Comparison of ENCODE assay signal across 18 cellular contexts in the genomic region with DNA sequence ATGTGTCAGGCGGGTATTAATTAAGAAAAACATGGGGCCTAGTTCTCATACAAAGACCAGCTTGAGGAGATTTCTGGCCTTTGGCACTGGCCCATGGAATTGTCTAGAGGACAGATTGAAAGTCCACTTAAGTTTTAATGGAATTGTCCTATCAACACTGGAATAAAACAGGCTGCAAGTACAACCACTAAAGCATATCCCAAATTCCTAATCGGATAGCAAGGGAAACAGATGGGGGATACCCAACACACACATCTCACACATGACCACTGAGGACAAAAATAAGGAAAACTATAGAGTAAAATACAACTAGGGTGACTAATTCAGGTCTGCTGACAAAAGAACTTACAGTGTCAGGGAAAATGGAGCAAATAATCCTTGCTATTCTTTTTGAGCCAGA.
A peak's percentile ranks its signal among the peaks of the same experiment; 100 is the strongest.
DNase-seq lines count a peak whose midpoint lies in the region; ATAC-seq, FAIRE-seq and TF ChIP-seq lines count a peak whose summit lies in the region.
"Had no signal": no experiment of that assay in that cellular context is flagged by ENCODE, and none has a peak within 500 bp of the region (broad histone marks: within the 10 kb centered on the region; RNA-seq: fewer than 3 reads in every experiment).

No MANE protein-coding gene starts in this region.

- H3K36me3 Mint-ChIP-seq in activated CD4-positive, alpha-beta T cell treated with anti-CD3 and anti-CD28 coated beads, Interleukin-2, amount 10 ng/mL, durations not matched to agents 7 days and 5 days (ENCODE audit: low read depth): no peaks in the 10 kb centered on the region

- H3K4me1 ChIP-seq in heart right ventricle: peaks cover 0 to 81% (median 63%) of the 10 kb centered on the region in 9 donors
- peaks cover 40% of the 10 kb centered on the region for H3K4me1 ChIP-seq in endothelial cell of umbilical vein (ENCODE audit: control insufficient read depth, extremely low read depth, insufficient read depth, low read length)
- H3K4me1 ChIP-seq in trophoblast cell (ENCODE audit: control insufficient read depth in 1 of 2, insufficient read depth in 2 of 2, low read length in 2 of 2): peaks cover 0 to 5% of the 10 kb centered on the region in 2 experiments
- peaks cover 34% of the 10 kb centered on the region for H3K4me1 ChIP-seq in vagina

- H3K27me3 Mint-ChIP-seq in activated CD4-positive, alpha-beta T cell treated with anti-CD3 and anti-CD28 coated beads, Interleukin-2, amount 10 ng/mL, durations not matched to agents 7 days and 5 days: peaks cover 3% of the 10 kb centered on the region

- no peaks in the 10 kb centered on the region for H3K4me1 Mint-ChIP-seq in activated CD4-positive, alpha-beta T cell treated with anti-CD3 and anti-CD28 coated beads, Interleukin-2, amount 10 ng/mL, durations not matched to agents 7 days and 5 days

- H3K79me2 ChIP-seq in endothelial cell of umbilical vein (ENCODE audit: control insufficient read depth, insufficient read depth, low read length): no peaks in the 10 kb centered on the region
- H3K79me2 ChIP-seq in trophoblast cell (ENCODE audit: control insufficient read depth, insufficient read depth, low read length, poor library complexity): peaks cover 2% of the 10 kb centered on the region

- H3K4me2 ChIP-seq in endothelial cell of umbilical vein (ENCODE audit: insufficient read depth, low read length) (no peak overlapping the region), trophoblast cell (ENCODE audit: low read length) (no peak overlapping the region)

- H2AFZ ChIP-seq in endothelial cell of umbilical vein (ENCODE audit: low read depth, low read length) (no peak overlapping the region), trophoblast cell (ENCODE audit: insufficient read depth, low read length, poor library complexity) (no peak overlapping the region)

- intact Hi-C loops in heart right ventricle (cut with DNase I) (loop anchor here in 4 of 10 donors (5.0 kb wide), 1 partner anchor 167 kb away; a partner anchor contains a TSS), left cardiac atrium (cut with DNase I) (no loop called here), endothelial cell of umbilical vein (cut with micrococcal nuclease) (no loop called here), vagina (cut with DNase I) (no loop called here)

- H3K9me3 Mint-ChIP-seq in activated CD4-positive, alpha-beta T cell treated with anti-CD3 and anti-CD28 coated beads, Interleukin-2, amount 10 ng/mL, durations not matched to agents 7 days and 5 days: no peaks in the 10 kb centered on the region

- H3K14ac ChIP-seq in trophoblast cell (ENCODE audit: low read length): no peak overlapping the region

- no peak overlapping the region for H3K23ac ChIP-seq in trophoblast cell (ENCODE audit: low read length)

- BruUV-seq in endothelial cell of umbilical vein (replicated peaks; lab: Mats Ljungman, UMichigan): no TSS peak

- POLR2A ChIA-PET in endothelial cell of umbilical vein (lab: Charles Lee): no interaction called here
- POLR2A ChIA-PET in activated CD4-positive, alpha-beta T cell treated with anti-CD3 and anti-CD28 coated beads, Interleukin-2, amount 10 ng/mL, durations not matched to agents 7 days and 5 days (lab: Charles Lee): interaction anchor here (0.7 kb wide), 1 partner anchor 131 kb away, joined by 3 read pairs; no protein-coding TSS in a partner anchor

- FAIRE-seq in endothelial cell of umbilical vein (lab: Jason Lieb, UNC): no peak
- FAIRE-seq: GM19239, H54, RCC 7860 had no signal

- H3K4ac ChIP-seq in trophoblast cell (ENCODE audit: low read depth, low read length): no peak overlapping the region

- H3K27me3 ChIP-seq in heart right ventricle (no peaks in the 10 kb centered on the region), endothelial cell of umbilical vein (ENCODE audit: control insufficient read depth in 2 of 2, insufficient read depth in 2 of 2, low read length in 2 of 2) (no peaks in the 10 kb centered on the region), trophoblast cell (ENCODE audit: insufficient read depth, low read length) (no peaks in the 10 kb centered on the region), vagina (no peaks in the 10 kb centered on the region)

- no peak for TF ChIP-seq CTCF in heart right ventricle (IDR thresholded peaks at IDR 0.05)
- no peak for TF ChIP-seq CTCF in endothelial cell of umbilical vein (IDR thresholded peaks at IDR 0.05; ENCODE audit: extremely low read depth in 1 of 2, insufficient read depth in 1 of 2, low read depth in 1 of 2, low read length in 2 of 2)
- TF ChIP-seq CTCF in vagina (IDR thresholded peaks at IDR 0.05): no peak

- H3K79me1 ChIP-seq in trophoblast cell (ENCODE audit: low read length): peaks cover 12% of the 10 kb centered on the region

- H3K9ac ChIP-seq in endothelial cell of umbilical vein (replicated peaks; ENCODE audit: extremely low read depth, insufficient read depth, low read length) (no peak overlapping the region), trophoblast cell (ENCODE audit: low read length) (no peak overlapping the region)

- no peaks in the 10 kb centered on the region for H4K20me1 ChIP-seq in endothelial cell of umbilical vein (replicated peaks; ENCODE audit: control insufficient read depth, extremely low read depth, insufficient read depth, low read length)

- H3K18ac ChIP-seq in trophoblast cell (ENCODE audit: low read length): no peak overlapping the region

- H2BK5ac ChIP-seq in trophoblast cell (ENCODE audit: low read depth, low read length, poor library complexity): no peak overlapping the region

- peak overlapping the region; percentile 11 for H4K8ac ChIP-seq in trophoblast cell (ENCODE audit: low read depth, low read length)

- H2BK120ac ChIP-seq in trophoblast cell (ENCODE audit: insufficient read depth, low read length, poor library complexity): peak overlapping the region; percentile 7

- H4K91ac ChIP-seq in trophoblast cell (ENCODE audit: low read depth, low read length): no peak overlapping the region

- DNase-seq in heart right ventricle (no peak), left cardiac atrium (no peak), endothelial cell of umbilical vein (ENCODE audit: low read depth, low spot score) (peak; percentile 59), trophoblast cell (no peak), vagina (ENCODE audit: extremely low spot score in 2 of 2) (no peak), SIG-M5 treated with dmso at 0.1 percent for 504 hours (lab: John Stamatoyannopoulos, UW; ENCODE audit: unreplicated experiment) (no peak)
- no peak for DNase-seq in effector CD4-positive, alpha-beta T cell
- DNase-seq in activated CD4-positive, alpha-beta T cell treated with anti-CD3 and anti-CD28 coated beads, Interleukin-2, amount 10 ng/mL, durations not matched to agents 7 days and 5 days: no peak
- DNase-seq: DMS79, Kasumi-1, NCI-H1694, NCI-H2081, NCI-H446 treated with DMSO at 0.1 percent for 48 hours, NCI-H526 treated with DMSO at 0.1 percent for 48 hours, OCI-M1 had no signal

- ATAC-seq in heart right ventricle (no peak), left cardiac atrium (no peak)

- dilution Hi-C loops in endothelial cell of umbilical vein (cut with MboI; ENCODE audit: extremely low pct_ligation_motif_present, low sequenced_read_pairs): loop anchor here (25.0 kb wide), 1 partner anchor 157 kb away; a partner anchor contains a TSS

- H4K12ac ChIP-seq in trophoblast cell (ENCODE audit: low read depth, low read length): no peak overlapping the region

- H3K36me3 ChIP-seq in heart right ventricle (no peaks in the 10 kb centered on the region), endothelial cell of umbilical vein (ENCODE audit: control insufficient read depth in 2 of 2, extremely low read depth in 1 of 2, insufficient read depth in 2 of 2, low read length in 2 of 2) (no peaks in the 10 kb centered on the region), trophoblast cell (ENCODE audit: control insufficient read depth in 1 of 2, insufficient read depth in 2 of 2, low read length in 2 of 2) (no peaks in the 10 kb centered on the region), vagina (no peaks in the 10 kb centered on the region)

- H3K27ac ChIP-seq in heart right ventricle: peak overlapping the region in 7 of 10 donors; percentile 6 to 79 (median 61)
- H3K27ac ChIP-seq in endothelial cell of umbilical vein (ENCODE audit: insufficient read depth, low read depth, low read length): no peak overlapping the region
- H3K27ac ChIP-seq in trophoblast cell (ENCODE audit: low read depth, low read length): no peak overlapping the region
- peak overlapping the region; percentile 70 for H3K27ac ChIP-seq in vagina

- CTCF ChIA-PET in endothelial cell of umbilical vein (lab: Charles Lee): interaction anchor here (1.0 to 1.2 kb wide), 3 partner anchors 25 to 167 kb away, joined by 3 read pairs; no protein-coding TSS in a partner anchor
- CTCF ChIA-PET in activated CD4-positive, alpha-beta T cell treated with anti-CD3 and anti-CD28 coated beads, Interleukin-2, amount 10 ng/mL, durations not matched to agents 7 days and 5 days (lab: Charles Lee): no interaction called here

- H3K27ac Mint-ChIP-seq in activated CD4-positive, alpha-beta T cell treated with anti-CD3 and anti-CD28 coated beads, Interleukin-2, amount 10 ng/mL, durations not matched to agents 7 days and 5 days: no peak overlapping the region

- H3K9me3 ChIP-seq in heart right ventricle: no peaks in the 10 kb centered on the region
- H3K9me3 ChIP-seq in endothelial cell of umbilical vein (replicated peaks; ENCODE audit: control insufficient read depth, insufficient read depth, low read length): no peaks in the 10 kb centered on the region
- no peaks in the 10 kb centered on the region for H3K9me3 ChIP-seq in trophoblast cell (ENCODE audit: insufficient read depth, low read depth, low read length)
- H3K9me3 ChIP-seq in vagina: no peaks in the 10 kb centered on the region

- H2AK5ac ChIP-seq in trophoblast cell (ENCODE audit: low read length): peak overlapping the region; percentile 10

- 48 to 51% methylated on average over 2 of the region's 2 CpGs for WGBS in heart right ventricle, 2 donors
- no CpG with 5 or more reads among the region's 2 CpGs for WGBS in trophoblast cell (ENCODE audit: extremely low coverage, insufficient coverage, insufficient read length)

- TF ChIP-seq POLR2A in endothelial cell of umbilical vein (IDR thresholded peaks at IDR 0.05; ENCODE audit: low read depth, low read length) (no peak), vagina (IDR thresholded peaks at IDR 0.05) (no peak)

- H2BK12ac ChIP-seq in trophoblast cell (ENCODE audit: low read length): peak overlapping the region; percentile 17

- no peak overlapping the region for H3K4me3 ChIP-seq in heart right ventricle
- H3K4me3 ChIP-seq in endothelial cell of umbilical vein (replicated peaks in 1 of 3; ENCODE audit: insufficient read depth in 1 of 3, low read depth in 1 of 3, low read length in 3 of 3): no peak overlapping the region
- H3K4me3 ChIP-seq in trophoblast cell (ENCODE audit: low read depth, low read length): no peak overlapping the region
- no peak overlapping the region for H3K4me3 ChIP-seq in vagina

- H3K4me3 Mint-ChIP-seq in activated CD4-positive, alpha-beta T cell treated with anti-CD3 and anti-CD28 coated beads, Interleukin-2, amount 10 ng/mL, durations not matched to agents 7 days and 5 days: no peak overlapping the region

- H3K9me1 ChIP-seq in endothelial cell of umbilical vein (replicated peaks; ENCODE audit: control insufficient read depth, extremely low read depth, insufficient read depth, low read length): no peaks in the 10 kb centered on the region

TF ChIP-seq in endothelial cell of umbilical vein, 7 proteins besides CTCF, POLR2A, EP300 and RAD21 (continues in another document):
- TF ChIP-seq POLR2AphosphoS5 (IDR thresholded peaks at IDR 0.05; ENCODE audit: insufficient read depth, low read depth, low read length): no peak

Comparison
In these comparisons a context has a peak if more than half of its experiments do, and no peak if none do; other contexts are left out.
1. H3K27ac ChIP-seq: peak in heart right ventricle (7 of 10) and vagina (single experiment); none in endothelial cell of umbilical vein (single experiment) and trophoblast cell (single experiment).